ENCODE assay signal across 14 cellular contexts in the genomic region with DNA sequence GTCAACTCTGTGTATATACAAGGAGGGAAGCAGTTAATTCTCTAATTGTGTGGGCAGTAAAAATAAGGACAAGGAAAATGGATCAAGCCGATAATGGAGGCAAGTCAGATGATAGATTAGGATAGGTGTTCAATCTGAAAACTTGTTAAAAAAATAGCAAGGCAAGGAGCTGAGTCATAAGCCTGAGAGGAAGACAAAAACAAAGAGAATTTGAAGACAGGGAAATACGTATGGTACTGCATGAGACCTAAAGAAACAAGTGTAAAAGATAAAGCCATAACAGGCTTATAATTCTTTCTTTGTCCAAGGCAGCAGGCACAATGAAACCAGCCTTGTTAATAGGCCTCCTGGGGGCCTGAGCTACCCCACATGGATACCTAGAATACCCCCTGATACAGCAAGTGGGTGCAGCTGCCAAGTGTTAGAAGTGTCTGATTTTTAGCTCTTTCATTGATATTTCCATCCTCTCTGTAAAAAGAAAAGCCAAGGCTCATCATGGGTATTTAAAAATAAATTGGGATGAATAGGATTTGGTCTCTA.
DNase-seq lines count a peak whose midpoint lies in the region; TF ChIP-seq lines count a peak whose summit lies in the region.
"Had no signal": no experiment of that assay in that cellular context is flagged by ENCODE, and none has a peak within 500 bp of the region (broad histone marks: within the 10 kb centered on the region; RNA-seq: fewer than 3 reads in every experiment).

No MANE protein-coding gene starts in this region.

- no peak overlapping the region for H3K4me3 ChIP-seq in Karpas-422 (ENCODE audit: low read length)
- H3K4me3 ChIP-seq in mesendoderm (ENCODE audit: low read length): no peak overlapping the region
- no peak overlapping the region for H3K4me3 ChIP-seq in mammary epithelial cell (replicated peaks in 1 of 3; ENCODE audit: insufficient read depth in 1 of 3, low read depth in 2 of 3, low read length in 3 of 3)
- H3K4me3 ChIP-seq: A549 had no signal

- no peak overlapping the region for H4K8ac ChIP-seq in mesendoderm (ENCODE audit: low read depth, low read length)

- dilution Hi-C loops in mammary epithelial cell (cut with HindIII; ENCODE audit: low sequenced_read_pairs): no loop called here

- H3K4me2 ChIP-seq in Karpas-422 (ENCODE audit: low read depth, low read length, poor library complexity, severe bottlenecking) (no peak overlapping the region), mesendoderm (ENCODE audit: low read length) (no peak overlapping the region), mammary epithelial cell (ENCODE audit: insufficient read depth, low read depth, low read length) (no peak overlapping the region)
- H3K4me2 ChIP-seq: A549 had no signal

- H3K9me2 ChIP-seq in Karpas-422 (replicated peaks; ENCODE audit: insufficient read depth, low read length): no peaks in the 10 kb centered on the region

- H4K5ac ChIP-seq in mesendoderm (ENCODE audit: low read length): no peak overlapping the region

- H2AFZ ChIP-seq in Karpas-422 (ENCODE audit: low read length) (peak overlapping the region; percentile 68), mammary epithelial cell (ENCODE audit: low read depth, low read length) (no peak overlapping the region)

- no peak overlapping the region for H3K18ac ChIP-seq in mesendoderm (ENCODE audit: low read length)

- no peak overlapping the region for H2BK15ac ChIP-seq in mesendoderm (replicated peaks; ENCODE audit: low read depth)

- in situ Hi-C loops in mammary epithelial cell (cut with MboI; ENCODE audit: low sequenced_read_pairs in 2 of 2): no loop called here

- H3K27me3 ChIP-seq in Karpas-422 (ENCODE audit: low read length) (no peaks in the 10 kb centered on the region), mesendoderm (ENCODE audit: insufficient read depth, low read length, poor library complexity) (no peaks in the 10 kb centered on the region), mammary epithelial cell (ENCODE audit: insufficient read depth, low read length) (peaks cover 2% of the 10 kb centered on the region)
- H3K27me3 ChIP-seq: BE2C had no signal

- DNase-seq in Karpas-422: peak; percentile 39
- DNase-seq in dermis blood vessel endothelial cell: peak; percentile 72
- DNase-seq in mesendoderm: peak; percentile 20
- no peak for DNase-seq in amygdala (lab: John Stamatoyannopoulos, UW)
- no peak for DNase-seq in head of caudate nucleus
- DNase-seq in mammary epithelial cell: no peak
- DNase-seq: BE2C; CD4-positive, alpha-beta memory T cell; COR-L47; DMS153; DMS79 treated with DMSO at 0.1 percent for 48 hours; EL had no signal

- H3K36me3 ChIP-seq in Karpas-422 (ENCODE audit: insufficient read depth, low read length): no peaks in the 10 kb centered on the region
- no peaks in the 10 kb centered on the region for H3K36me3 ChIP-seq in mesendoderm (ENCODE audit: control insufficient read depth, insufficient read depth, low read length)
- no peaks in the 10 kb centered on the region for H3K36me3 ChIP-seq in mammary epithelial cell (ENCODE audit: insufficient read depth, low read length)
- H3K36me3 ChIP-seq: BE2C had no signal

- no peak overlapping the region for H2BK5ac ChIP-seq in mesendoderm (ENCODE audit: low read length)

- H3K9ac ChIP-seq in Karpas-422 (ENCODE audit: low read length) (no peak overlapping the region), mesendoderm (ENCODE audit: low read length) (no peak overlapping the region), mammary epithelial cell (ENCODE audit: insufficient read depth, low read length) (no peak overlapping the region)

- no peak overlapping the region for H3K23ac ChIP-seq in mesendoderm (ENCODE audit: low read length)

- no peak overlapping the region for H3K4ac ChIP-seq in mesendoderm (ENCODE audit: low read depth, low read length)

- H3K79me1 ChIP-seq in mesendoderm (ENCODE audit: low read length): no peaks in the 10 kb centered on the region

- H2BK120ac ChIP-seq in mesendoderm (ENCODE audit: low read depth, low read length): no peak overlapping the region

- no peak overlapping the region for H2AK5ac ChIP-seq in mesendoderm (ENCODE audit: low read length)

- no TSS peak for BruUV-seq in mammary epithelial cell (replicated peaks; lab: Mats Ljungman, UMichigan)

- H3K56ac ChIP-seq in mesendoderm (ENCODE audit: low read length): no peak overlapping the region

- no CpG with 5 or more reads among the region's 2 CpGs for WGBS in mesendoderm (ENCODE audit: extremely low coverage, insufficient coverage, low lambda C conversion rate)
- 94% methylated on average over 2 of the region's 2 CpGs for WGBS in mammary epithelial cell (ENCODE audit: low coverage, missing lambda C conversion rate)

- H3K27ac ChIP-seq in Karpas-422 (ENCODE audit: low read length) (no peak overlapping the region), mesendoderm (ENCODE audit: low read depth, low read length) (no peak overlapping the region), mammary epithelial cell (ENCODE audit: insufficient read depth, low read depth, low read length) (no peak overlapping the region)
- H3K27ac ChIP-seq: A549, C4-2B had no signal

- intact Hi-C loops in head of caudate nucleus (cut with DNase I) (no loop called here), mammary epithelial cell (cut with micrococcal nuclease) (loop anchor here (5.0 kb wide), 1 partner anchor 1577 kb away; no protein-coding TSS in a partner anchor)

- H3K4me1 ChIP-seq in Karpas-422 (ENCODE audit: low read length) (peaks cover 34% of the 10 kb centered on the region), mesendoderm (ENCODE audit: control insufficient read depth, low read depth, low read length) (no peaks in the 10 kb centered on the region), mammary epithelial cell (ENCODE audit: insufficient read depth, low read length) (no peaks in the 10 kb centered on the region)
- H3K4me1 ChIP-seq: A549, BE2C had no signal

- no peaks in the 10 kb centered on the region for H4K20me1 ChIP-seq in Karpas-422 (ENCODE audit: insufficient read depth, low read depth, low read length)
- H4K20me1 ChIP-seq in mammary epithelial cell (ENCODE audit: insufficient read depth, low read length): no peaks in the 10 kb centered on the region

- no peak for TF ChIP-seq CTCF in mammary epithelial cell (conservative IDR thresholded peaks at IDR 0.05 in 1 of 2, IDR thresholded peaks at IDR 0.05 in 1 of 2; ENCODE audit: extremely low read depth in 1 of 2, insufficient read depth in 1 of 2, low read depth in 1 of 2, low read length in 2 of 2)

- CTCF ChIA-PET in mammary epithelial cell (lab: Charles Lee; ENCODE audit: low non-redundant PET): no interaction called here

- H3K9me3 ChIP-seq in Karpas-422 (ENCODE audit: low read length): no peaks in the 10 kb centered on the region
- H3K9me3 ChIP-seq in mammary epithelial cell (replicated peaks; ENCODE audit: insufficient read depth, low read length): no peaks in the 10 kb centered on the region
- H3K9me3 ChIP-seq: A549, BE2C had no signal

- H3K79me2 ChIP-seq in Karpas-422 (ENCODE audit: low read length) (no peaks in the 10 kb centered on the region), mesendoderm (ENCODE audit: control insufficient read depth, insufficient read depth, low read length) (no peaks in the 10 kb centered on the region), mammary epithelial cell (ENCODE audit: insufficient read depth, low read length) (no peaks in the 10 kb centered on the region)

Comparison
In these comparisons a context has a peak if more than half of its experiments do, and no peak if none do; other contexts are left out.
1. DNase-seq: peak in Karpas-422 (single experiment), dermis blood vessel endothelial cell (single experiment) and mesendoderm (single experiment); none in amygdala (0 of 56), head of caudate nucleus (0 of 42) and mammary epithelial cell (single experiment).